Comparison of ENCODE assay signal across 28 cellular contexts in genomic region chr4:70787496-70787895, GRCh38.
"Had no signal": no experiment of that assay in that cellular context is flagged by ENCODE, and none has a peak within 500 bp of the region (broad histone marks: within the 10 kb centered on the region; RNA-seq: fewer than 3 reads in every experiment).

No MANE protein-coding gene starts in this region.

- H3K36me3 ChIP-seq: colonic mucosa had no signal

- ATAC-seq: effector memory CD8-positive, alpha-beta T cell; esophagus mucosa; foreskin keratinocyte; gastrocnemius medialis; gastroesophageal sphincter; heart left ventricle; heart right ventricle had no signal

- H3K4me1 ChIP-seq: colonic mucosa, esophagus muscularis mucosa, esophagus squamous epithelium, foreskin keratinocyte, gastrocnemius medialis, gastroesophageal sphincter, heart left ventricle, heart right ventricle had no signal

- H3K4me2 ChIP-seq: hepatocyte had no signal

- H3K79me2 ChIP-seq: hepatocyte had no signal

- FAIRE-seq: endometrium, endothelial cell of umbilical vein, frontal cortex had no signal

- DNase-seq: colonic mucosa; cortex of kidney; dermis blood vessel endothelial cell; dorsolateral prefrontal cortex; effector CD4-positive, alpha-beta T cell; effector CD8-positive, alpha-beta T cell; effector memory CD4-positive, alpha-beta T cell; effector memory CD8-positive, alpha-beta T cell; endodermal cell; erythroblast; esophagus squamous epithelium; foreskin fibroblast; foreskin keratinocyte; foreskin melanocyte; gastrocnemius medialis; glutamatergic neuron; head of caudate nucleus; heart left ventricle; heart right ventricle had no signal

- H3K9me3 ChIP-seq: colonic mucosa, esophagus muscularis mucosa, esophagus squamous epithelium, gastrocnemius medialis, gastroesophageal sphincter, heart left ventricle, heart right ventricle had no signal

- H3K4me3 ChIP-seq: colonic mucosa, coronary artery, dorsolateral prefrontal cortex, esophagus muscularis mucosa, esophagus squamous epithelium, gastrocnemius medialis, gastroesophageal sphincter, heart left ventricle, heart right ventricle, hepatocyte had no signal

- H3K27me3 ChIP-seq: colonic mucosa, dorsolateral prefrontal cortex, esophagus muscularis mucosa, esophagus squamous epithelium, foreskin keratinocyte, gastrocnemius medialis, gastroesophageal sphincter, heart left ventricle, heart right ventricle, hepatocyte had no signal

- H2AFZ ChIP-seq: hepatocyte had no signal

- H3K27ac ChIP-seq: colonic mucosa, coronary artery, dorsolateral prefrontal cortex, epithelial cell of prostate, esophagus muscularis mucosa, esophagus squamous epithelium, foreskin keratinocyte, gastrocnemius medialis, gastroesophageal sphincter, heart left ventricle, heart right ventricle, hepatocyte had no signal
